ENCODE assay signal across 15 cellular contexts in genomic region chr17:81117672-81118198, GRCh38. TPM values are rescaled to one million over a fixed set of nuclear protein-coding genes. Genes with fewer than 3 reads are reported as not detected.
"Had no signal": no experiment of that assay in that cellular context is flagged by ENCODE, and none has a peak within 500 bp of the region (broad histone marks: within the 10 kb centered on the region; RNA-seq: fewer than 3 reads in every experiment).

No MANE protein-coding gene starts in this region.

- H3K27me3 Mint-ChIP-seq: activated B cell treated with CpG ODN at 0.5 μM for 24 hours; naive thymus-derived CD4-positive, alpha-beta T cell; type B pancreatic cell had no signal

- H3K9me3 Mint-ChIP-seq: activated B cell treated with CpG ODN at 0.5 μM for 24 hours; activated CD4-positive, alpha-beta T cell treated with anti-CD3 and anti-CD28 coated beads, Interleukin-2, amount 10 ng/mL, durations not matched to agents 24 days and 14 days; activated naive CD4-positive, alpha-beta T cell treated with anti-CD3 and anti-CD28 coated beads for 36 hours; naive thymus-derived CD4-positive, alpha-beta T cell; T-helper 2 cell treated with Interferon-gamma antibody and Interleukin-4, amounts not matched to agents 5 μg/mL and 100 μg/mL, for 36 hours; type B pancreatic cell had no signal

- H3K4me3 Mint-ChIP-seq: activated B cell treated with CpG ODN at 0.5 μM for 24 hours had no signal

- H3K27me3 ChIP-seq: colonic mucosa, gastrocnemius medialis had no signal

- ATAC-seq: gastrocnemius medialis; heart right ventricle; naive thymus-derived CD4-positive, alpha-beta T cell had no signal

- H3K4me3 ChIP-seq: colonic mucosa, gastrocnemius medialis, heart right ventricle had no signal

- H3K4me1 ChIP-seq: colonic mucosa, gastrocnemius medialis had no signal

- H3K27ac Mint-ChIP-seq: activated B cell treated with CpG ODN at 0.5 μM for 24 hours; activated naive CD4-positive, alpha-beta T cell treated with anti-CD3 and anti-CD28 coated beads for 36 hours had no signal

- DNase-seq: activated B cell treated with CpG ODN at 0.5 μM for 24 hours; activated CD4-positive, alpha-beta T cell treated with anti-CD3 and anti-CD28 coated beads, Interleukin-2, amount 10 ng/mL, durations not matched to agents 24 days and 14 days; activated naive CD4-positive, alpha-beta T cell treated with anti-CD3 and anti-CD28 coated beads for 36 hours; colonic mucosa; effector CD4-positive, alpha-beta T cell; gastrocnemius medialis; heart right ventricle; kidney; naive thymus-derived CD4-positive, alpha-beta T cell; posterior cingulate gyrus had no signal

- H3K9me3 ChIP-seq: colonic mucosa, gastrocnemius medialis, heart right ventricle had no signal

- H3K36me3 ChIP-seq: colonic mucosa, gastrocnemius medialis had no signal

- H3K36me3 Mint-ChIP-seq: naive thymus-derived CD4-positive, alpha-beta T cell; type B pancreatic cell had no signal

- H3K27ac ChIP-seq: colonic mucosa, gastrocnemius medialis, heart right ventricle had no signal

RNA-seq across cellular contexts. Expression of gene PVALEF, which starts 47.6 kb away (rescaled TPM):
- total RNA-seq: activated B cell treated with CpG ODN at 0.5 μM for 24 hours; activated CD4-positive, alpha-beta T cell treated with anti-CD3 and anti-CD28 coated beads, Interleukin-2, amount 10 ng/mL, durations not matched to agents 24 days and 14 days; activated naive CD4-positive, alpha-beta T cell treated with anti-CD3 and anti-CD28 coated beads for 36 hours; cardiac septum; colonic mucosa; fibroblast of lung; gastrocnemius medialis; heart right ventricle; kidney; lower leg skin; naive thymus-derived CD4-positive, alpha-beta T cell had no signal
- polyA plus RNA-seq: fibroblast of lung; heart right ventricle; naive thymus-derived CD4-positive, alpha-beta T cell had no signal

RNA-seq across cellular contexts. Expression of gene AATK, which starts 48.3 kb away (rescaled TPM):
- polyA plus RNA-seq: naive thymus-derived CD4-positive, alpha-beta T cell had no signal
